ENCODE assay signal across 8 cellular contexts in genomic region chr16:9144106-9144505, GRCh38.
"Had no signal": no experiment of that assay in that cellular context is flagged by ENCODE, and none has a peak within 500 bp of the region (broad histone marks: within the 10 kb centered on the region; RNA-seq: fewer than 3 reads in every experiment).

No MANE protein-coding gene starts in this region.

- FAIRE-seq: H54, K562 had no signal

- H3K9me3 ChIP-seq: HAP-1 had no signal

- ATAC-seq: HCT116, K562 had no signal

- H3K27ac ChIP-seq: HL-60 had no signal

- H3K4me3 ChIP-seq: HAP-1, K562 had no signal

- DNase-seq: GOT3, IMR-90, KG1 had no signal

- H3K36me3 ChIP-seq: HAP-1 had no signal
